Comparison of ENCODE assay signal across 23 cellular contexts in genomic region chr7:20444041-20444440, GRCh38.
"Had no signal": no experiment of that assay in that cellular context is flagged by ENCODE, and none has a peak within 500 bp of the region (broad histone marks: within the 10 kb centered on the region; RNA-seq: fewer than 3 reads in every experiment).

No MANE protein-coding gene starts in this region.

- ATAC-seq: left colon; lower lobe of right lung; natural killer cell treated with Interleukin-12 subunit alpha and Interleukin-12 subunit beta and Interleukin-15 and Interleukin-18, amount 100 ng/mL, for 72 hours had no signal

- H3K9ac ChIP-seq: parathyroid adenoma had no signal

- H3K27me3 ChIP-seq: esophagus squamous epithelium had no signal

- H3K4me3 ChIP-seq: esophagus squamous epithelium, lower lobe of right lung had no signal

- H2AFZ ChIP-seq: parathyroid adenoma had no signal

- H3K27ac ChIP-seq: lower lobe of right lung, parathyroid adenoma had no signal

- H3K36me3 ChIP-seq: esophagus squamous epithelium, lower lobe of right lung had no signal

- H3K27me3 Mint-ChIP-seq: activated CD4-positive, alpha-beta memory T cell treated with anti-CD3 and anti-CD28 coated beads for 36 hours; activated T-cell treated with anti-CD3 and anti-CD28 coated beads, Interleukin-2, amount 50 U/mL, for 24 hours; natural killer cell treated with Interleukin-12 subunit alpha and Interleukin-12 subunit beta and Interleukin-15 and Interleukin-18, amount 100 ng/mL, for 72 hours had no signal

- H3K4me3 Mint-ChIP-seq: activated B cell treated with CpG ODN at 0.5 μM for 24 hours; activated CD4-positive, alpha-beta memory T cell treated with anti-CD3 and anti-CD28 coated beads for 36 hours; activated naive CD4-positive, alpha-beta T cell treated with anti-CD3 and anti-CD28 coated beads for 36 hours; activated T-cell treated with anti-CD3 and anti-CD28 coated beads, Interleukin-2, amount 50 U/mL, for 24 hours; natural killer cell treated with Interleukin-12 subunit alpha and Interleukin-12 subunit beta and Interleukin-15 and Interleukin-18, amount 100 ng/mL, for 72 hours had no signal

- H3K27ac Mint-ChIP-seq: activated B cell treated with CpG ODN at 0.5 μM for 24 hours; activated CD4-positive, alpha-beta memory T cell treated with anti-CD3 and anti-CD28 coated beads for 36 hours; activated naive CD4-positive, alpha-beta T cell treated with anti-CD3 and anti-CD28 coated beads for 36 hours; activated T-cell treated with anti-CD3 and anti-CD28 coated beads, Interleukin-2, amount 50 U/mL, for 24 hours; activated T-helper 2 cell treated with anti-CD3 and anti-CD28 coated beads, Interferon-gamma antibody, Interleukin-2, Interleukin-4, amounts not matched to agents 10 μg/mL and 5 μg/mL and 100 μg/mL, durations not matched to agents 14 hours and 24 hours and 36 hours; natural killer cell treated with Interleukin-12 subunit alpha and Interleukin-12 subunit beta and Interleukin-15 and Interleukin-18, amount 100 ng/mL, for 72 hours had no signal

- H3K9me3 ChIP-seq: lower lobe of right lung had no signal

- DNase-seq: activated B cell treated with CpG ODN at 0.5 μM for 24 hours; activated CD4-positive, alpha-beta memory T cell treated with anti-CD3 and anti-CD28 coated beads for 36 hours; activated CD4-positive, alpha-beta T cell treated with anti-CD3 and anti-CD28 coated beads for 4 hours; activated naive CD4-positive, alpha-beta T cell treated with anti-CD3 and anti-CD28 coated beads for 36 hours; activated T-cell treated with anti-CD3 and anti-CD28 coated beads, Interleukin-2, amount 50 U/mL, for 24 hours; anterior cingulate cortex; dermis blood vessel endothelial cell; effector memory CD4-positive, alpha-beta T cell; esophagus squamous epithelium; foreskin melanocyte; glutamatergic neuron; hippocampal formation; left colon; lower lobe of right lung; stimulated activated CD4-positive, alpha-beta T cell treated with anti-CD3 and anti-CD28 coated beads, Interleukin-12 subunit alpha, Interleukin-12 subunit beta, amount 100 ng/mL, for 4 hours; stimulated activated CD4-positive, alpha-beta T cell treated with anti-CD3 and anti-CD28 coated beads, Interleukin-1b, Interleukin-23, amount 100 ng/mL, for 48 hours; stimulated activated CD8-positive, alpha-beta memory T cell treated with anti-CD3 and anti-CD28 coated beads, Interleukin-4, amount 100 ng/mL, for 48 hours; stimulated activated naive CD4-positive, alpha-beta T cell treated with Interleukin-2 at 50 U/mL for 16 hours; trophoblast cell had no signal

- FAIRE-seq: islet of Langerhans had no signal

- H3K9me3 Mint-ChIP-seq: activated B cell treated with CpG ODN at 0.5 μM for 24 hours; activated naive CD4-positive, alpha-beta T cell treated with anti-CD3 and anti-CD28 coated beads for 36 hours; activated T-cell treated with anti-CD3 and anti-CD28 coated beads, Interleukin-2, amount 50 U/mL, for 24 hours; activated T-helper 2 cell treated with anti-CD3 and anti-CD28 coated beads, Interferon-gamma antibody, Interleukin-2, Interleukin-4, amounts not matched to agents 10 μg/mL and 5 μg/mL and 100 μg/mL, durations not matched to agents 14 hours and 24 hours and 36 hours had no signal

- H3K4me1 ChIP-seq: lower lobe of right lung had no signal
